ENCODE assay signal across 18 cellular contexts in the genomic region with DNA sequence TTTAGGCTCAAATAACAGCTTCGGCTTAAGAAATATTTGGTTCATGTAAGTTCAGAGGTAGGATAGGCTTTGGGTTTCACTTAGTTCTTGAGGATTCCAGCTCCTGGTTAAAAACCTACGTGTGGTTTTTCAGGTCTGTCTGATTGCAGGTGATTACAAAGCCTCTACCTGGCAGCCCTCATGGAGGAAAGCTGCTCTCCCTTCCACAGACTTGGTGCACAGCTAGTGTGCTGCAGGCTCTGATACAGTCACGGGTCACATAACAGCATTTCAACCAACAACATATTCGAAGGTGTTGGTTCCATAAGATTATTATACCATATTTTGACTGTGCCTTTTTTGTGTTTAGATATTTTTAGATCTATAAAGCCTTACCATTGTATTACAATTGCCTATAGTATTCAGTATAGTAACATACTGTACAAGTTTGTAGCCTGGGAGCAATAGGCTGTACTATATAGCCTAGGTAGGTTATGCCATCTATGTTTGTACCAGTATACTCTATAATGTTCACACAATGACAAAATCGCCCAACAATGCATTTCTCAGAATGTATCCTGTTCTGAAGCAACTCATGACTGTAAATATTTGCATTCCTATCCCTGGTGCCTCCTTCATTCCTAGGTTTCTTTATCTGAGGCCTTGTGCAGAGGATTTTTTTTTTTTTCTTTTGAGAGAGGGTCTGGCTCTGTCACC. TPM values are rescaled to one million over a fixed set of nuclear protein-coding genes. Genes with fewer than 3 reads are reported as not detected.
A peak's percentile ranks its signal among the peaks of the same experiment; 100 is the strongest.
DNase-seq lines count a peak whose midpoint lies in the region; ATAC-seq lines count a peak whose summit lies in the region.
"Had no signal": no experiment of that assay in that cellular context is flagged by ENCODE, and none has a peak within 500 bp of the region (broad histone marks: within the 10 kb centered on the region; RNA-seq: fewer than 3 reads in every experiment).

No MANE protein-coding gene starts in this region.

- no peak overlapping the region for H3K23ac ChIP-seq in mesendoderm (ENCODE audit: low read length)

- no peak overlapping the region for H3K4me3 Mint-ChIP-seq in effector memory CD8-positive, alpha-beta T cell
- H3K4me3 Mint-ChIP-seq: activated naive CD8-positive, alpha-beta T cell; activated T-cell treated with anti-CD3 and anti-CD28 coated beads, Interleukin-2, amount 50 U/mL, for 4 hours had no signal

- peak overlapping the region; percentile 65 for H3K56ac ChIP-seq in mesendoderm (ENCODE audit: low read length)

- H3K4me3 ChIP-seq in HUES64 (ENCODE audit: low read length) = no peak overlapping the region
- no peak overlapping the region for H3K4me3 ChIP-seq in mesendoderm (ENCODE audit: low read length)
- H3K4me3 ChIP-seq: SJCRH30, suprapubic skin had no signal

- no peak overlapping the region for H3K27ac Mint-ChIP-seq in effector memory CD8-positive, alpha-beta T cell
- H3K27ac Mint-ChIP-seq: activated naive CD8-positive, alpha-beta T cell had no signal

- H3K27me3 ChIP-seq in HUES64 (ENCODE audit: insufficient read depth, low read length) = no peaks in the 10 kb centered on the region
- H3K27me3 ChIP-seq in mesendoderm (ENCODE audit: insufficient read depth, low read length, poor library complexity) = no peaks in the 10 kb centered on the region
- H3K27me3 ChIP-seq: SJCRH30, suprapubic skin had no signal

- H2BK5ac ChIP-seq in mesendoderm (ENCODE audit: low read length) = no peak overlapping the region

- H3K4me1 ChIP-seq in HUES64 (ENCODE audit: insufficient read depth, low read length) = peaks cover 11% of the 10 kb centered on the region
- no peaks in the 10 kb centered on the region for H3K4me1 ChIP-seq in mesendoderm (ENCODE audit: control insufficient read depth, low read depth, low read length)
- H3K4me1 ChIP-seq: SJCRH30 had no signal

- DNase-seq in DMS53 (lab: John Stamatoyannopoulos, UW) = peak; percentile 39
- peak; percentile 76 for DNase-seq in amniotic epithelial cell (ENCODE audit: low read depth)
- peak; percentile 23 for DNase-seq in mesendoderm
- no peak for DNase-seq in effector memory CD8-positive, alpha-beta T cell
- no peak for DNase-seq in ureter (ENCODE audit: low spot score)
- no peak for DNase-seq in NCI-H510A (lab: John Stamatoyannopoulos, UW)
- no peak for DNase-seq in hippocampal formation (lab: John Stamatoyannopoulos, UW)
- DNase-seq: activated CD4-positive, alpha-beta T cell treated with anti-CD3 and anti-CD28 coated beads, Interleukin-2, amount 50 U/mL, for 1 hour; activated T-cell treated with anti-CD3 and anti-CD28 coated beads, Interleukin-2, amount 50 U/mL, for 4 hours; AML-193; KBM-7; NCI-H1105; NK-92 treated with Interleukin-12 subunit alpha and Interleukin-12 subunit beta, amount 100 ng/mL, for 24 hours; SJCRH30; T-helper 9 cell had no signal

- H3K36me3 Mint-ChIP-seq in effector memory CD8-positive, alpha-beta T cell (ENCODE audit: insufficient read depth) = no peaks in the 10 kb centered on the region
- H3K36me3 Mint-ChIP-seq: activated naive CD8-positive, alpha-beta T cell had no signal

- H3K9ac ChIP-seq in HUES64 (ENCODE audit: low read depth, low read length) (peak overlapping the region; percentile 7; the same call in 1 of the 2 replicates), mesendoderm (ENCODE audit: low read length) (peak overlapping the region; percentile 10)

- 84% methylated on average over 4 of the region's 5 CpGs for WGBS in HUES64
- no CpG with 5 or more reads among the region's 5 CpGs for WGBS in mesendoderm (ENCODE audit: extremely low coverage, insufficient coverage, low lambda C conversion rate)

- H3K27ac ChIP-seq in HUES64 (ENCODE audit: low read depth, low read length) = no peak overlapping the region
- H3K27ac ChIP-seq in mesendoderm (ENCODE audit: low read depth, low read length) = no peak overlapping the region
- H3K27ac ChIP-seq: SJCRH30, suprapubic skin had no signal

- ATAC-seq in effector memory CD8-positive, alpha-beta T cell (replicated peaks) = no peak

- no peak overlapping the region for H2AK5ac ChIP-seq in mesendoderm (ENCODE audit: low read length)

- H2BK15ac ChIP-seq in mesendoderm (replicated peaks; ENCODE audit: low read depth) = no peak overlapping the region

- H3K4me1 Mint-ChIP-seq in effector memory CD8-positive, alpha-beta T cell (ENCODE audit: low read depth in 2 of 2) = peaks cover 2 to 6% of the 10 kb centered on the region in 2 donors

- H3K36me3 ChIP-seq in HUES64 (ENCODE audit: insufficient read depth, low read length) (no peaks in the 10 kb centered on the region), mesendoderm (ENCODE audit: control insufficient read depth, insufficient read depth, low read length) (no peaks in the 10 kb centered on the region)
- H3K36me3 ChIP-seq: SJCRH30, suprapubic skin had no signal

- H3K9me3 ChIP-seq in HUES64 (ENCODE audit: insufficient read depth, low read depth, low read length) = no peaks in the 10 kb centered on the region
- H3K9me3 ChIP-seq: SJCRH30, suprapubic skin had no signal

- no peaks in the 10 kb centered on the region for H3K27me3 Mint-ChIP-seq in effector memory CD8-positive, alpha-beta T cell
- H3K27me3 Mint-ChIP-seq: activated naive CD8-positive, alpha-beta T cell had no signal

- no peak overlapping the region for H2BK120ac ChIP-seq in mesendoderm (ENCODE audit: low read depth, low read length)

- no peaks in the 10 kb centered on the region for H3K79me2 ChIP-seq in mesendoderm (ENCODE audit: control insufficient read depth, insufficient read depth, low read length)

- no peaks in the 10 kb centered on the region for H3K9me3 Mint-ChIP-seq in effector memory CD8-positive, alpha-beta T cell
- H3K9me3 Mint-ChIP-seq: activated T-cell treated with anti-CD3 and anti-CD28 coated beads, Interleukin-2, amount 50 U/mL, for 4 hours had no signal

- no peak overlapping the region for H3K4me2 ChIP-seq in mesendoderm (ENCODE audit: low read length)

- H3K18ac ChIP-seq in mesendoderm (ENCODE audit: low read length) = no peak overlapping the region

- H4K8ac ChIP-seq in mesendoderm (ENCODE audit: low read depth, low read length) = no peak overlapping the region

- H3K4ac ChIP-seq in mesendoderm (ENCODE audit: low read depth, low read length) = no peak overlapping the region

- H4K5ac ChIP-seq in mesendoderm (ENCODE audit: low read length) = no peak overlapping the region

- no peaks in the 10 kb centered on the region for H3K79me1 ChIP-seq in mesendoderm (ENCODE audit: low read length)

RNA-seq across cellular contexts. Expression of gene DCP2, which starts 8.0 kb away (rescaled TPM):
- 32.7 TPM for polyA plus RNA-seq in HUES64 (2013, experiment 1 of 2)
- polyA plus RNA-seq in HUES64 (2013, experiment 2 of 2) = 33.7 TPM
- polyA plus RNA-seq in mesendoderm (2013, experiment 1 of 2) = 43.9 TPM
- 45.1 TPM for polyA plus RNA-seq in mesendoderm (2013, experiment 2 of 2)
- total RNA-seq in ureter = 42.2 TPM

RNA-seq across cellular contexts. Expression of gene REEP5, which starts 46.5 kb away (rescaled TPM):
- polyA plus RNA-seq in HUES64 (2013, experiment 1 of 2) = 30.2 TPM
- 34.0 TPM for polyA plus RNA-seq in HUES64 (2013, experiment 2 of 2)
- 36.5 TPM for polyA plus RNA-seq in mesendoderm (2013, experiment 1 of 2)
- 34.7 TPM for polyA plus RNA-seq in mesendoderm (2013, experiment 2 of 2)
- total RNA-seq in ureter = 110 TPM

Comparison
In these comparisons a context has a peak if more than half of its experiments do, and no peak if none do; other contexts are left out.
1. DNase-seq: peak in DMS53 (single experiment), amniotic epithelial cell (single experiment) and mesendoderm (single experiment); none in effector memory CD8-positive, alpha-beta T cell (0 of 3), ureter (single experiment), NCI-H510A (single experiment) and hippocampal formation (0 of 2).